1 cellular context compared by ENCODE assay signal in genomic region chr19:45424191-45425058, GRCh38.
TF ChIP-seq lines count a peak whose summit lies in the region.

No MANE protein-coding gene starts in this region.

TF ChIP-seq in K562, 482 proteins besides CTCF, POLR2A, EP300 and RAD21 (continued from another document and continues in another):
- TF ChIP-seq RREB1 (CRISPR knock-in tag; IDR thresholded peaks at IDR 0.05) (no peak), ZNF280A (IDR thresholded peaks at IDR 0.05; ENCODE audit: low read depth, partially characterized antibody) (no peak), ELK1 (CRISPR knock-in tag; IDR thresholded peaks at IDR 0.05) (no peak), KHSRP (IDR thresholded peaks at IDR 0.05) (0 out of 2 replicates have a peak, but pooled peaks have one; percentile 9), ZKSCAN8 (CRISPR knock-in tag; IDR thresholded peaks at IDR 0.05) (no peak), MTA3 (IDR thresholded peaks at IDR 0.05; ENCODE audit: borderline replicate concordance) (peak; percentile 47), RBFOX2 (IDR thresholded peaks at IDR 0.05; ENCODE audit: low read depth, low read length) (peak; percentile 72), ZNF79 (CRISPR knock-in tag; IDR thresholded peaks at IDR 0.05; ENCODE audit: low read depth) (no peak), ZNF239 (CRISPR knock-in tag; IDR thresholded peaks at IDR 0.05) (no peak), ZNF347 (CRISPR knock-in tag; IDR thresholded peaks at IDR 0.05; ENCODE audit: low read depth) (no peak), ATF7 (IDR thresholded peaks at IDR 0.05) (peak; percentile 67), ARNT (IDR thresholded peaks at IDR 0.05) (peak in 1 of 2 experiments; percentile 53; a peak in 2 of 4 replicates), MXD1 (CRISPR knock-in tag; IDR thresholded peaks at IDR 0.05; ENCODE audit: borderline replicate concordance, poor library complexity, severe bottlenecking) (no peak), ZBTB11 (CRISPR knock-in tag; IDR thresholded peaks at IDR 0.05) (peak in 1 of 3 experiments; percentile 69; a peak in 2 of 6 replicates), TRIM25 (IDR thresholded peaks at IDR 0.05; ENCODE audit: borderline replicate concordance) (peak; percentile 22; the same call in 1 of the 2 replicates), PRMT5 (CRISPR knock-in tag; IDR thresholded peaks at IDR 0.05) (no peak), ID3 (CRISPR knock-in tag; IDR thresholded peaks at IDR 0.05) (no peak), ID3 (tag; IDR thresholded peaks at IDR 0.05) (peak; percentile 36), GTF2E2 (tag; IDR thresholded peaks at IDR 0.05) (peak; percentile 83), CC2D1A (IDR thresholded peaks at IDR 0.05) (peak; percentile 41; the same call in 1 of the 2 replicates), OTX1 (CRISPR knock-in tag; IDR thresholded peaks at IDR 0.05) (no peak), CAMTA2 (CRISPR knock-in tag; conservative IDR thresholded peaks at IDR 0.05) (no peak), ZNF75A (CRISPR knock-in tag; IDR thresholded peaks at IDR 0.05) (no peak), L3MBTL2 (IDR thresholded peaks at IDR 0.05) (peak; percentile 74)
- TF ChIP-seq, protein P1, sequence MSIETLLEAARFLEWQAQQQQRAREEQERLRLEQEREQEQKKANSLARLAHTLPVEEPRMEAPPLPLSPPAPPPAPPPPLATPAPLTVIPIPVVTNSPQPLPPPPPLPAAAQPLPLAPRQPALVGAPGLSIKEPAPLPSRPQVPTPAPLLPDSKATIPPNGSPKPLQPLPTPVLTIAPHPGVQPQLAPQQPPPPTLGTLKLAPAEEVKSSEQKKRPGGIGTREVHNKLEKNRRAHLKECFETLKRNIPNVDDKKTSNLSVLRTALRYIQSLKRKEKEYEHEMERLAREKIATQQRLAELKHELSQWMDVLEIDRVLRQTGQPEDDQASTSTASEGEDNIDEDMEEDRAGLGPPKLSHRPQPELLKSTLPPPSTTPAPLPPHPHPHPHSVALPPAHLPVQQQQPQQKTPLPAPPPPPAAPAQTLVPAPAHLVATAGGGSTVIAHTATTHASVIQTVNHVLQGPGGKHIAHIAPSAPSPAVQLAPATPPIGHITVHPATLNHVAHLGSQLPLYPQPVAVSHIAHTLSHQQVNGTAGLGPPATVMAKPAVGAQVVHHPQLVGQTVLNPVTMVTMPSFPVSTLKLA (conservative IDR thresholded peaks at IDR 0.05), result peak in 1 of 2 experiments; percentile 52; a peak in 1 of 4 replicates
- TF ChIP-seq, protein P2, sequence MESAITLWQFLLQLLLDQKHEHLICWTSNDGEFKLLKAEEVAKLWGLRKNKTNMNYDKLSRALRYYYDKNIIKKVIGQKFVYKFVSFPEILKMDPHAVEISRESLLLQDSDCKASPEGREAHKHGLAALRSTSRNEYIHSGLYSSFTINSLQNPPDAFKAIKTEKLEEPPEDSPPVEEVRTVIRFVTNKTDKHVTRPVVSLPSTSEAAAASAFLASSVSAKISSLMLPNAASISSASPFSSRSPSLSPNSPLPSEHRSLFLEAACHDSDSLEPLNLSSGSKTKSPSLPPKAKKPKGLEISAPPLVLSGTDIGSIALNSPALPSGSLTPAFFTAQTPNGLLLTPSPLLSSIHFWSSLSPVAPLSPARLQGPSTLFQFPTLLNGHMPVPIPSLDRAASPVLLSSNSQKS (CRISPR knock-in tag; IDR thresholded peaks at IDR 0.05), result no peak
- TF ChIP-seq, protein P3, sequence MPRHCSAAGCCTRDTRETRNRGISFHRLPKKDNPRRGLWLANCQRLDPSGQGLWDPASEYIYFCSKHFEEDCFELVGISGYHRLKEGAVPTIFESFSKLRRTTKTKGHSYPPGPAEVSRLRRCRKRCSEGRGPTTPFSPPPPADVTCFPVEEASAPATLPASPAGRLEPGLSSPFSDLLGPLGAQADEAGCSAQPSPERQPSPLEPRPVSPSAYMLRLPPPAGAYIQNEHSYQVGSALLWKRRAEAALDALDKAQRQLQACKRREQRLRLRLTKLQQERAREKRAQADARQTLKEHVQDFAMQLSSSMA (CRISPR knock-in tag; IDR thresholded peaks at IDR 0.05), result no peak
- TF ChIP-seq, protein P4, sequence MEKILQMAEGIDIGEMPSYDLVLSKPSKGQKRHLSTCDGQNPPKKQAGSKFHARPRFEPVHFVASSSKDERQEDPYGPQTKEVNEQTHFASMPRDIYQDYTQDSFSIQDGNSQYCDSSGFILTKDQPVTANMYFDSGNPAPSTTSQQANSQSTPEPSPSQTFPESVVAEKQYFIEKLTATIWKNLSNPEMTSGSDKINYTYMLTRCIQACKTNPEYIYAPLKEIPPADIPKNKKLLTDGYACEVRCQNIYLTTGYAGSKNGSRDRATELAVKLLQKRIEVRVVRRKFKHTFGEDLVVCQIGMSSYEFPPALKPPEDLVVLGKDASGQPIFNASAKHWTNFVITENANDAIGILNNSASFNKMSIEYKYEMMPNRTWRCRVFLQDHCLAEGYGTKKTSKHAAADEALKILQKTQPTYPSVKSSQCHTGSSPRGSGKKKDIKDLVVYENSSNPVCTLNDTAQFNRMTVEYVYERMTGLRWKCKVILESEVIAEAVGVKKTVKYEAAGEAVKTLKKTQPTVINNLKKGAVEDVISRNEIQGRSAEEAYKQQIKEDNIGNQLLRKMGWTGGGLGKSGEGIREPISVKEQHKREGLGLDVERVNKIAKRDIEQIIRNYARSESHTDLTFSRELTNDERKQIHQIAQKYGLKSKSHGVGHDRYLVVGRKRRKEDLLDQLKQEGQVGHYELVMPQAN (IDR thresholded peaks at IDR 0.05; ENCODE audit: borderline replicate concordance), result 0 out of 2 replicates have a peak, but pooled peaks have one; percentile 3
- TF ChIP-seq, protein P5, sequence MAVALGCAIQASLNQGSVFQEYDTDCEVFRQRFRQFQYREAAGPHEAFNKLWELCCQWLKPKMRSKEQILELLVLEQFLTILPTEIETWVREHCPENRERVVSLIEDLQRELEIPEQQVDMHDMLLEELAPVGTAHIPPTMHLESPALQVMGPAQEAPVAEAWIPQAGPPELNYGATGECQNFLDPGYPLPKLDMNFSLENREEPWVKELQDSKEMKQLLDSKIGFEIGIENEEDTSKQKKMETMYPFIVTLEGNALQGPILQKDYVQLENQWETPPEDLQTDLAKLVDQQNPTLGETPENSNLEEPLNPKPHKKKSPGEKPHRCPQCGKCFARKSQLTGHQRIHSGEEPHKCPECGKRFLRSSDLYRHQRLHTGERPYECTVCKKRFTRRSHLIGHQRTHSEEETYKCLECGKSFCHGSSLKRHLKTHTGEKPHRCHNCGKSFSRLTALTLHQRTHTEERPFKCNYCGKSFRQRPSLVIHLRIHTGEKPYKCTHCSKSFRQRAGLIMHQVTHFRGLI (CRISPR knock-in tag; IDR thresholded peaks at IDR 0.05), result peak; percentile 5; the same call in 1 of the 2 replicates
